ENCODE assay signal across 9 cellular contexts in genomic region chr2:101188683-101189405, GRCh38. TPM values are rescaled to one million over a fixed set of nuclear protein-coding genes. Genes with fewer than 3 reads are reported as not detected.
DNase-seq lines count a peak whose midpoint lies in the region; ATAC-seq, FAIRE-seq and TF ChIP-seq lines count a peak whose summit lies in the region.
"Had no signal": no experiment of that assay in that cellular context is flagged by ENCODE, and none has a peak within 500 bp of the region (broad histone marks: within the 10 kb centered on the region; RNA-seq: fewer than 3 reads in every experiment).

No MANE protein-coding gene starts in this region.

- H3K4me1 ChIP-seq in A549: 0 out of 3 replicates have a peak, but pooled peaks cover 3% of the 10 kb centered on the region
- no peaks in the 10 kb centered on the region for H3K4me1 ChIP-seq in naive thymus-derived CD4-positive, alpha-beta T cell (ENCODE audit: control insufficient read depth in 2 of 2, insufficient read depth in 2 of 2, low read length in 2 of 2)

- no peaks in the 10 kb centered on the region for H3K4me1 Mint-ChIP-seq in naive thymus-derived CD4-positive, alpha-beta T cell

- H3K27ac ChIP-seq in A549: no peak overlapping the region
- no peak overlapping the region for H3K27ac ChIP-seq in naive thymus-derived CD4-positive, alpha-beta T cell (ENCODE audit: low read depth, low read length)

- H3K4me3 ChIP-seq in A549: no peak overlapping the region
- H3K4me3 ChIP-seq in naive thymus-derived CD4-positive, alpha-beta T cell (ENCODE audit: low read length): no peak overlapping the region

- CTCF ChIA-PET in A549 (lab: Yijun Ruan, JAX): interaction anchor here (0.5 to 10.3 kb wide), 15 partner anchors 8 to 610 kb away, joined by 3 to 96 read pairs (median 3); no protein-coding TSS in a partner anchor
- CTCF ChIA-PET in naive thymus-derived CD4-positive, alpha-beta T cell (lab: Charles Lee): interaction anchor here (0.9 kb wide), 2 partner anchors 17 to 579 kb away, joined by 3 to 6 read pairs; no protein-coding TSS in a partner anchor

- peak in 1 of 2 experiments; percentile 51; a peak in 2 of 5 replicates for TF ChIP-seq RAD21 in A549 (conservative IDR thresholded peaks at IDR 0.05 in 1 of 2, IDR thresholded peaks at IDR 0.05 in 1 of 2)

- peak; percentile 70 to 95; a peak in 4 of 6 replicates for ATAC-seq in A549
- ATAC-seq in naive thymus-derived CD4-positive, alpha-beta T cell: no peak

- peaks cover 0 to 6% (median 0%) of the 10 kb centered on the region in 5 donors for H3K27me3 Mint-ChIP-seq in naive thymus-derived CD4-positive, alpha-beta T cell
- H3K27me3 Mint-ChIP-seq: activated CD4-positive, alpha-beta memory T cell treated with anti-CD3 and anti-CD28 coated beads for 36 hours had no signal

- POLR2A ChIA-PET in A549 (lab: Yijun Ruan, JAX): no interaction called here
- POLR2A ChIA-PET in naive thymus-derived CD4-positive, alpha-beta T cell (lab: Charles Lee): no interaction called here

- intact Hi-C loops in naive thymus-derived CD4-positive, alpha-beta T cell (cut with micrococcal nuclease): no loop called here

- no peak for TF ChIP-seq EP300 in A549 (IDR thresholded peaks at IDR 0.05)

- TF ChIP-seq POLR2A in A549 (IDR thresholded peaks at IDR 0.05; ENCODE audit: low read length): no peak

- DNase-seq in A549 (ENCODE audit: low read depth in 1 of 2, low spot score in 1 of 2): peak; percentile 38 to 48
- no peak for DNase-seq in GM13977 (ENCODE audit: low spot score)
- peak; percentile 41 for DNase-seq in iPS DF 4.7 (ENCODE audit: extremely low read depth, low spot score)
- no peak for DNase-seq in activated CD4-positive, alpha-beta T cell treated with anti-CD3 and anti-CD28 coated beads for 48 hours
- DNase-seq in naive thymus-derived CD4-positive, alpha-beta T cell: no peak
- DNase-seq in stimulated activated CD4-positive, alpha-beta T cell treated with anti-CD3 and anti-CD28 coated beads, Interleukin-4, amount 100 ng/mL, for 1 hour: no peak
- DNase-seq in stimulated activated CD4-positive, alpha-beta T cell treated with anti-CD3 and anti-CD28 coated beads, Interleukin-2, amount 100 ng/mL, for 24 hours: no peak
- DNase-seq: activated CD4-positive, alpha-beta memory T cell treated with anti-CD3 and anti-CD28 coated beads for 36 hours had no signal

- no peak overlapping the region for H3K4me3 Mint-ChIP-seq in naive thymus-derived CD4-positive, alpha-beta T cell
- H3K4me3 Mint-ChIP-seq: activated CD4-positive, alpha-beta memory T cell treated with anti-CD3 and anti-CD28 coated beads for 36 hours had no signal

- H3K27ac Mint-ChIP-seq in naive thymus-derived CD4-positive, alpha-beta T cell: no peak overlapping the region
- H3K27ac Mint-ChIP-seq: activated CD4-positive, alpha-beta memory T cell treated with anti-CD3 and anti-CD28 coated beads for 36 hours had no signal

- no peaks in the 10 kb centered on the region for H3K27me3 ChIP-seq in naive thymus-derived CD4-positive, alpha-beta T cell (ENCODE audit: control insufficient read depth in 2 of 2, insufficient read depth in 2 of 2, low read length in 2 of 2)

- FAIRE-seq in A549 (lab: Jason Lieb, UNC) (no peak), TTC549 (lab: Jason Lieb, UNC) (peak; percentile 17)

- peaks cover 0 to 21% (median 2%) of the 10 kb centered on the region in 11 donors for H3K9me3 Mint-ChIP-seq in naive thymus-derived CD4-positive, alpha-beta T cell

- peaks cover 0 to 15% (median 0%) of the 10 kb centered on the region in 5 donors for H3K36me3 Mint-ChIP-seq in naive thymus-derived CD4-positive, alpha-beta T cell

- 0 out of 3 replicates have a peak, but pooled peaks cover 11% of the 10 kb centered on the region for H3K9me3 ChIP-seq in A549
- no peaks in the 10 kb centered on the region for H3K9me3 ChIP-seq in naive thymus-derived CD4-positive, alpha-beta T cell (ENCODE audit: control insufficient read depth in 2 of 3, low read length in 3 of 3)

- 57% methylated on average over 5 of the region's 5 CpGs for WGBS in A549 (ENCODE audit: missing lambda C conversion rate)

- in situ Hi-C loops in GM13977 (cut with MboI; ENCODE audit: low pct_unique_long_range_greater_than_20kb, low sequenced_read_pairs, unreplicated experiment): no loop called here

- H3K4me2 ChIP-seq in A549: no peak overlapping the region

- H3K36me3 ChIP-seq in naive thymus-derived CD4-positive, alpha-beta T cell (ENCODE audit: control insufficient read depth in 2 of 3, insufficient read depth in 3 of 3, low read length in 3 of 3): no peaks in the 10 kb centered on the region

- peak; percentile 35 for TF ChIP-seq CTCF in A549 (IDR thresholded peaks at IDR 0.05)
- TF ChIP-seq CTCF in GM13977 (IDR thresholded peaks at IDR 0.05; ENCODE audit: extremely low read depth, insufficient read depth, missing control alignments): peak; percentile 16

TF ChIP-seq in A549, 52 proteins besides CTCF, POLR2A, EP300 and RAD21:
- TF ChIP-seq ZSCAN20 (CRISPR knock-in tag; IDR thresholded peaks at IDR 0.05) (no peak), TP53 (CRISPR knock-in tag; IDR thresholded peaks at IDR 0.05) (no peak), SMC3 (IDR thresholded peaks at IDR 0.05) (peak; percentile 33; the same call in 1 of the 3 replicates)

RNA-seq across cellular contexts. Expression of gene TBC1D8, which starts 37.7 kb away (rescaled TPM):
- polyA plus RNA-seq in A549 (2011; rRNA removed): 107 and 119 TPM in 2 replicates
- 46.3 and 54.9 TPM in 2 replicates for polyA plus RNA-seq in A549 (2012; cell fraction: cytosol; rRNA removed)
- polyA plus RNA-seq in A549 (2012; cell fraction: nucleus; rRNA removed): 250 and 339 TPM in 2 replicates
- 30.0 to 40.3 TPM (median 35.3 TPM) in 3 replicates for polyA plus RNA-seq in A549 (2017; fragmentation: RNase III; extraction: RNeasy Plus Mini Kit Qiagen cat#74134 plus additional on column Dnase treatment)
- 132 and 139 TPM in 2 replicates for polyA minus RNA-seq in A549 (2011; rRNA and poly(A)+ RNA removed)
- total RNA-seq in naive thymus-derived CD4-positive, alpha-beta T cell: 10 to 100 TPM in 1 of 5 experiments, 1 to 10 TPM in 3, under 1 TPM in 1; 0.87 to 20.1 (median 2.4) TPM
- under 1 TPM; 0.30 to 0.37 TPM for polyA plus RNA-seq in naive thymus-derived CD4-positive, alpha-beta T cell

Comparison
In these comparisons a context has a peak if more than half of its experiments do, and no peak if none do; other contexts are left out.
1. DNase-seq: peak in A549 (2 of 2) and iPS DF 4.7 (single experiment); none in GM13977 (single experiment), activated CD4-positive, alpha-beta T cell treated with anti-CD3 and anti-CD28 coated beads for 48 hours (single experiment), naive thymus-derived CD4-positive, alpha-beta T cell (0 of 9), stimulated activated CD4-positive, alpha-beta T cell treated with anti-CD3 and anti-CD28 coated beads, Interleukin-4, amount 100 ng/mL, for 1 hour (single experiment) and stimulated activated CD4-positive, alpha-beta T cell treated with anti-CD3 and anti-CD28 coated beads, Interleukin-2, amount 100 ng/mL, for 24 hours (0 of 2).
2. RNA of gene TBC1D8, which starts 37.7 kb away (polyA plus RNA-seq): 30.0 to 339 TPM in A549; 0.30 to 0.37 TPM in naive thymus-derived CD4-positive, alpha-beta T cell; every median in the first group is over 10 times any median in the second.